2 cellular contexts compared by ENCODE assay signal in the genomic region with DNA sequence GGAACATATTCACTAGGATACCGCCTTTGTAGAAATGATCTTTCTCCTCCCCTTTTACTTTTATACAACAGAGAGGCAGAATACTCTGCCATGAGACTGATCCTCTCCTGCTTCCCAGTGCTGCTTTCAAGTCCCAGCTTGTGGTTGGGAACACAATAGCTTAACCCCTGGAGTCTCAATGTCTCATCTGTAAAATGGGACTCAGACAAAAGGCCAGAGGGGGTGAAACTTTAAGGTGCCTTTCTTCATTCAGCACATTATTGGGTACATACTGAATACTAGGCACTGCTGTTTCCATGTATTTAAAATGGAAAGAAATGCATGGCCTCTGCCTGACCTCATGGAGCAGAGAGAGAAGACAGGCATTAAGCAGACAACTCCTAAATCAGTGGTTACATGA.
TF ChIP-seq lines count a peak whose summit lies in the region.

No MANE protein-coding gene starts in this region.

TF ChIP-seq in SK-N-SH treated with all-trans-retinoic acid at 6 μM for 48 hours, 23 proteins besides CTCF, POLR2A, EP300 and RAD21:
- TF ChIP-seq ZNF70 (CRISPR knock-in tag; IDR thresholded peaks at IDR 0.05) (no peak), CSDC2 (CRISPR knock-in tag; IDR thresholded peaks at IDR 0.05) (no peak), GLIS3 (CRISPR knock-in tag; IDR thresholded peaks at IDR 0.05) (no peak), ZFP30 (CRISPR knock-in tag; IDR thresholded peaks at IDR 0.05) (no peak), ZNF565 (CRISPR knock-in tag; conservative IDR thresholded peaks at IDR 0.05; ENCODE audit: low read depth) (no peak), OSR1 (CRISPR knock-in tag; IDR thresholded peaks at IDR 0.05) (no peak), ISL1 (CRISPR knock-in tag; IDR thresholded peaks at IDR 0.05) (no peak), ZNF8 (CRISPR knock-in tag; IDR thresholded peaks at IDR 0.05) (no peak), ARNTL (CRISPR knock-in tag; IDR thresholded peaks at IDR 0.05; ENCODE audit: borderline replicate concordance, low read depth) (no peak), TOX (CRISPR knock-in tag; IDR thresholded peaks at IDR 0.05; ENCODE audit: borderline replicate concordance) (no peak), ZFP3 (CRISPR knock-in tag; IDR thresholded peaks at IDR 0.05) (no peak), RARB (CRISPR knock-in tag; IDR thresholded peaks at IDR 0.05) (no peak), BACH2 (CRISPR knock-in tag; IDR thresholded peaks at IDR 0.05; ENCODE audit: borderline replicate concordance) (no peak), ESRRG (CRISPR knock-in tag; IDR thresholded peaks at IDR 0.05) (no peak)
- TF ChIP-seq, protein P1, sequence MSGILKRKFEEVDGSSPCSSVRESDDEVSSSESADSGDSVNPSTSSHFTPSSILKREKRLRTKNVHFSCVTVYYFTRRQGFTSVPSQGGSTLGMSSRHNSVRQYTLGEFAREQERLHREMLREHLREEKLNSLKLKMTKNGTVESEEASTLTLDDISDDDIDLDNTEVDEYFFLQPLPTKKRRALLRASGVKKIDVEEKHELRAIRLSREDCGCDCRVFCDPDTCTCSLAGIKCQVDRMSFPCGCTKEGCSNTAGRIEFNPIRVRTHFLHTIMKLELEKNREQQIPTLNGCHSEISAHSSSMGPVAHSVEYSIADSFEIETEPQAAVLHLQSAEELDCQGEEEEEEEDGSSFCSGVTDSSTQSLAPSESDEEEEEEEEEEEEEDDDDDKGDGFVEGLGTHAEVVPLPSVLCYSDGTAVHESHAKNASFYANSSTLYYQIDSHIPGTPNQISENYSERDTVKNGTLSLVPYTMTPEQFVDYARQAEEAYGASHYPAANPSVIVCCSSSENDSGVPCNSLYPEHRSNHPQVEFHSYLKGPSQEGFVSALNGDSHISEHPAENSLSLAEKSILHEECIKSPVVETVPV (CRISPR knock-in tag; IDR thresholded peaks at IDR 0.05), result no peak
- TF ChIP-seq, protein P2, sequence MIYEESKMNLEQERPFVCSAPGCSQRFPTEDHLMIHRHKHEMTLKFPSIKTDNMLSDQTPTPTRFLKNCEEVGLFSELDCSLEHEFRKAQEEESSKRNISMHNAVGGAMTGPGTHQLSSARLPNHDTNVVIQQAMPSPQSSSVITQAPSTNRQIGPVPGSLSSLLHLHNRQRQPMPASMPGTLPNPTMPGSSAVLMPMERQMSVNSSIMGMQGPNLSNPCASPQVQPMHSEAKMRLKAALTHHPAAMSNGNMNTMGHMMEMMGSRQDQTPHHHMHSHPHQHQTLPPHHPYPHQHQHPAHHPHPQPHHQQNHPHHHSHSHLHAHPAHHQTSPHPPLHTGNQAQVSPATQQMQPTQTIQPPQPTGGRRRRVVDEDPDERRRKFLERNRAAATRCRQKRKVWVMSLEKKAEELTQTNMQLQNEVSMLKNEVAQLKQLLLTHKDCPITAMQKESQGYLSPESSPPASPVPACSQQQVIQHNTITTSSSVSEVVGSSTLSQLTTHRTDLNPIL (CRISPR knock-in tag; IDR thresholded peaks at IDR 0.05; ENCODE audit: low read depth), result no peak
- TF ChIP-seq, protein P3, sequence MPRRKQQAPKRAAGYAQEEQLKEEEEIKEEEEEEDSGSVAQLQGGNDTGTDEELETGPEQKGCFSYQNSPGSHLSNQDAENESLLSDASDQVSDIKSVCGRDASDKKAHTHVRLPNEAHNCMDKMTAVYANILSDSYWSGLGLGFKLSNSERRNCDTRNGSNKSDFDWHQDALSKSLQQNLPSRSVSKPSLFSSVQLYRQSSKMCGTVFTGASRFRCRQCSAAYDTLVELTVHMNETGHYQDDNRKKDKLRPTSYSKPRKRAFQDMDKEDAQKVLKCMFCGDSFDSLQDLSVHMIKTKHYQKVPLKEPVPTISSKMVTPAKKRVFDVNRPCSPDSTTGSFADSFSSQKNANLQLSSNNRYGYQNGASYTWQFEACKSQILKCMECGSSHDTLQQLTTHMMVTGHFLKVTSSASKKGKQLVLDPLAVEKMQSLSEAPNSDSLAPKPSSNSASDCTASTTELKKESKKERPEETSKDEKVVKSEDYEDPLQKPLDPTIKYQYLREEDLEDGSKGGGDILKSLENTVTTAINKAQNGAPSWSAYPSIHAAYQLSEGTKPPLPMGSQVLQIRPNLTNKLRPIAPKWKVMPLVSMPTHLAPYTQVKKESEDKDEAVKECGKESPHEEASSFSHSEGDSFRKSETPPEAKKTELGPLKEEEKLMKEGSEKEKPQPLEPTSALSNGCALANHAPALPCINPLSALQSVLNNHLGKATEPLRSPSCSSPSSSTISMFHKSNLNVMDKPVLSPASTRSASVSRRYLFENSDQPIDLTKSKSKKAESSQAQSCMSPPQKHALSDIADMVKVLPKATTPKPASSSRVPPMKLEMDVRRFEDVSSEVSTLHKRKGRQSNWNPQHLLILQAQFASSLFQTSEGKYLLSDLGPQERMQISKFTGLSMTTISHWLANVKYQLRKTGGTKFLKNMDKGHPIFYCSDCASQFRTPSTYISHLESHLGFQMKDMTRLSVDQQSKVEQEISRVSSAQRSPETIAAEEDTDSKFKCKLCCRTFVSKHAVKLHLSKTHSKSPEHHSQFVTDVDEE (CRISPR knock-in tag; IDR thresholded peaks at IDR 0.05), result no peak

TF ChIP-seq in SK-N-SH, 30 proteins besides CTCF, POLR2A, EP300 and RAD21:
- TF ChIP-seq ELF1 (IDR thresholded peaks at IDR 0.05) (no peak), NFIC (IDR thresholded peaks at IDR 0.05; ENCODE audit: borderline replicate concordance) (no peak), GATA2 (CRISPR knock-in tag; IDR thresholded peaks at IDR 0.05) (no peak), MXI1 (IDR thresholded peaks at IDR 0.05; ENCODE audit: low read depth, low read length) (no peak), FOSL2 (IDR thresholded peaks at IDR 0.05; ENCODE audit: borderline replicate concordance, low read depth) (no peak), FOXJ3 (CRISPR knock-in tag; IDR thresholded peaks at IDR 0.05) (no peak), TCF12 (IDR thresholded peaks at IDR 0.05) (no peak), SIN3A (IDR thresholded peaks at IDR 0.05; ENCODE audit: borderline replicate concordance, low read depth, low read length) (no peak)
- TF ChIP-seq, protein P4, sequence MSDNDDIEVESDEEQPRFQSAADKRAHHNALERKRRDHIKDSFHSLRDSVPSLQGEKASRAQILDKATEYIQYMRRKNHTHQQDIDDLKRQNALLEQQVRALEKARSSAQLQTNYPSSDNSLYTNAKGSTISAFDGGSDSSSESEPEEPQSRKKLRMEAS (IDR thresholded peaks at IDR 0.05; ENCODE audit: low read depth), result no peak
- TF ChIP-seq, protein P5, sequence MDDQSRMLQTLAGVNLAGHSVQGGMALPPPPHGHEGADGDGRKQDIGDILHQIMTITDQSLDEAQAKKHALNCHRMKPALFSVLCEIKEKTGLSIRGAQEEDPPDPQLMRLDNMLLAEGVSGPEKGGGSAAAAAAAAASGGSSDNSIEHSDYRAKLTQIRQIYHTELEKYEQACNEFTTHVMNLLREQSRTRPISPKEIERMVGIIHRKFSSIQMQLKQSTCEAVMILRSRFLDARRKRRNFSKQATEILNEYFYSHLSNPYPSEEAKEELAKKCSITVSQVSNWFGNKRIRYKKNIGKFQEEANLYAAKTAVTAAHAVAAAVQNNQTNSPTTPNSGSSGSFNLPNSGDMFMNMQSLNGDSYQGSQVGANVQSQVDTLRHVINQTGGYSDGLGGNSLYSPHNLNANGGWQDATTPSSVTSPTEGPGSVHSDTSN (IDR thresholded peaks at IDR 0.05), result no peak
- TF ChIP-seq, protein P6, sequence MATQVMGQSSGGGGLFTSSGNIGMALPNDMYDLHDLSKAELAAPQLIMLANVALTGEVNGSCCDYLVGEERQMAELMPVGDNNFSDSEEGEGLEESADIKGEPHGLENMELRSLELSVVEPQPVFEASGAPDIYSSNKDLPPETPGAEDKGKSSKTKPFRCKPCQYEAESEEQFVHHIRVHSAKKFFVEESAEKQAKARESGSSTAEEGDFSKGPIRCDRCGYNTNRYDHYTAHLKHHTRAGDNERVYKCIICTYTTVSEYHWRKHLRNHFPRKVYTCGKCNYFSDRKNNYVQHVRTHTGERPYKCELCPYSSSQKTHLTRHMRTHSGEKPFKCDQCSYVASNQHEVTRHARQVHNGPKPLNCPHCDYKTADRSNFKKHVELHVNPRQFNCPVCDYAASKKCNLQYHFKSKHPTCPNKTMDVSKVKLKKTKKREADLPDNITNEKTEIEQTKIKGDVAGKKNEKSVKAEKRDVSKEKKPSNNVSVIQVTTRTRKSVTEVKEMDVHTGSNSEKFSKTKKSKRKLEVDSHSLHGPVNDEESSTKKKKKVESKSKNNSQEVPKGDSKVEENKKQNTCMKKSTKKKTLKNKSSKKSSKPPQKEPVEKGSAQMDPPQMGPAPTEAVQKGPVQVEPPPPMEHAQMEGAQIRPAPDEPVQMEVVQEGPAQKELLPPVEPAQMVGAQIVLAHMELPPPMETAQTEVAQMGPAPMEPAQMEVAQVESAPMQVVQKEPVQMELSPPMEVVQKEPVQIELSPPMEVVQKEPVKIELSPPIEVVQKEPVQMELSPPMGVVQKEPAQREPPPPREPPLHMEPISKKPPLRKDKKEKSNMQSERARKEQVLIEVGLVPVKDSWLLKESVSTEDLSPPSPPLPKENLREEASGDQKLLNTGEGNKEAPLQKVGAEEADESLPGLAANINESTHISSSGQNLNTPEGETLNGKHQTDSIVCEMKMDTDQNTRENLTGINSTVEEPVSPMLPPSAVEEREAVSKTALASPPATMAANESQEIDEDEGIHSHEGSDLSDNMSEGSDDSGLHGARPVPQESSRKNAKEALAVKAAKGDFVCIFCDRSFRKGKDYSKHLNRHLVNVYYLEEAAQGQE (IDR thresholded peaks at IDR 0.05; ENCODE audit: low read depth, low read length), result no peak
